Comparison of ENCODE assay signal across 8 cellular contexts in the genomic region with DNA sequence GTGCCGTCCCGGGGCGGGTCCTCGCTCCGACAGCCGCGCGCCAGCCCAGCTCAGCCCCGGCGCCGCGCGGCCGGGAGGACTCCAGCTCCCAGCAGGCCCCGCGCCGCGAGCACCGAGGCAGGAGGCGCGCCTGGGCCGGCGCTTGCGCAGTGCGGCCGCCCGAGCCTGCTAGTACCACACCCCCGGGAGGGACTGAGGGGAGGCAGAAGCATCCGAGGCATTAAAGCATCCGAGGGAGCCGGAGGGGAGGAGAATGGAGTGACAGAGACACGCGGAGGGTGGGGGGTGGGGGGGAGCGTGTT. TPM values are rescaled to one million over a fixed set of nuclear protein-coding genes. Genes with fewer than 3 reads are reported as not detected.
DNase-seq lines count a peak whose midpoint lies in the region; ATAC-seq and TF ChIP-seq lines count a peak whose summit lies in the region.

A gene (plus strand): TSS at position 205 of the 302 bp plus-strand sequence. CDS start 347 bp downstream, outside the sequence.

- intact Hi-C loops in activated B cell treated with CpG ODN at 0.5 μM for 24 hours (cut with micrococcal nuclease), result loop anchor here (1.0 to 2.0 kb wide), 5 partner anchors 29 to 390 kb away; a partner anchor contains a TSS

- peaks cover 40% of the 10 kb centered on the region for H3K4me1 Mint-ChIP-seq in activated B cell treated with CpG ODN at 0.5 μM for 24 hours

- peaks cover 12% of the 10 kb centered on the region for H3K36me3 Mint-ChIP-seq in activated B cell treated with CpG ODN at 0.5 μM for 24 hours (ENCODE audit: low read depth)

- peak within 1 kb of the TSS; percentile 64 to 90 for H3K4me3 ChIP-seq in cardiac fibroblast (replicated peaks in 1 of 2; ENCODE audit: low read depth in 2 of 2, low read length in 2 of 2)

- in situ Hi-C loops in ACHN (cut with HindIII; ENCODE audit: low pct_ligation_motif_present, low pct_unique_long_range_greater_than_20kb, low sequenced_read_pairs), result loop anchor here (25.0 kb wide), 1 partner anchor 205 kb away; no protein-coding TSS in a partner anchor

- no peak for TF ChIP-seq CTCF in activated B cell treated with CpG ODN at 0.5 μM for 24 hours (IDR thresholded peaks at IDR 0.05)
- no peak for TF ChIP-seq CTCF in cardiac fibroblast (IDR thresholded peaks at IDR 0.05; ENCODE audit: low read depth, low read length)

- DNase-seq in ACHN (peak; percentile 98), NCI-H226 (peak; percentile 84), activated B cell treated with CpG ODN at 0.5 μM for 24 hours (peak; percentile 96), cardiac fibroblast (ENCODE audit: low read depth in 2 of 2) (peak; percentile 96 to 99), iPS-NIHi7 (ENCODE audit: extremely low spot score) (peak; percentile 94), smooth muscle cell of the brain vasculature (ENCODE audit: low read depth, low spot score) (peak; percentile 94)

- H3K27ac Mint-ChIP-seq in activated B cell treated with CpG ODN at 0.5 μM for 24 hours, result peak within 1 kb of the TSS; percentile 95

- no peaks in the 10 kb centered on the region for H3K27me3 Mint-ChIP-seq in activated B cell treated with CpG ODN at 0.5 μM for 24 hours

- CTCF ChIA-PET in activated B cell treated with CpG ODN at 0.5 μM for 24 hours (lab: Charles Lee), result interaction anchor here (0.7 to 13.0 kb wide), 36 partner anchors 9 to 652 kb away, joined by 3 to 127 read pairs (median 6); a partner anchor contains a TSS

- H3K4me3 Mint-ChIP-seq in activated B cell treated with CpG ODN at 0.5 μM for 24 hours, result peak within 1 kb of the TSS; percentile 93

- H3K9me3 Mint-ChIP-seq in activated B cell treated with CpG ODN at 0.5 μM for 24 hours, result no peaks in the 10 kb centered on the region

- ATAC-seq in GM18907 (IDR thresholded peaks at IDR 0.05; ENCODE audit: unreplicated experiment), result peak; percentile 75
- peak; percentile 66 for ATAC-seq in HG03139 (IDR thresholded peaks at IDR 0.05; ENCODE audit: unreplicated experiment)
- ATAC-seq in activated B cell treated with CpG ODN at 0.5 μM for 24 hours (ENCODE audit: low read depth), result peak; percentile 81

- POLR2A ChIA-PET in activated B cell treated with CpG ODN at 0.5 μM for 24 hours (lab: Charles Lee), result interaction anchor here (0.6 to 5.6 kb wide), 24 partner anchors 11 to 368 kb away, joined by 3 to 134 read pairs (median 6); a partner anchor contains a TSS

RNA-seq across cellular contexts. Expression of the gene that starts here (rescaled TPM):
- 19.9 and 21.3 TPM in 2 replicates for total RNA-seq in activated B cell treated with CpG ODN at 0.5 μM for 24 hours

Comparison
In these comparisons a context has a peak if more than half of its experiments do, and no peak if none do; other contexts are left out.
1. Peak in every context shown above with its lines: DNase-seq, ATAC-seq and H3K4me3 ChIP-seq.